ENCODE assay signal across 1 cellular context in the genomic region with DNA sequence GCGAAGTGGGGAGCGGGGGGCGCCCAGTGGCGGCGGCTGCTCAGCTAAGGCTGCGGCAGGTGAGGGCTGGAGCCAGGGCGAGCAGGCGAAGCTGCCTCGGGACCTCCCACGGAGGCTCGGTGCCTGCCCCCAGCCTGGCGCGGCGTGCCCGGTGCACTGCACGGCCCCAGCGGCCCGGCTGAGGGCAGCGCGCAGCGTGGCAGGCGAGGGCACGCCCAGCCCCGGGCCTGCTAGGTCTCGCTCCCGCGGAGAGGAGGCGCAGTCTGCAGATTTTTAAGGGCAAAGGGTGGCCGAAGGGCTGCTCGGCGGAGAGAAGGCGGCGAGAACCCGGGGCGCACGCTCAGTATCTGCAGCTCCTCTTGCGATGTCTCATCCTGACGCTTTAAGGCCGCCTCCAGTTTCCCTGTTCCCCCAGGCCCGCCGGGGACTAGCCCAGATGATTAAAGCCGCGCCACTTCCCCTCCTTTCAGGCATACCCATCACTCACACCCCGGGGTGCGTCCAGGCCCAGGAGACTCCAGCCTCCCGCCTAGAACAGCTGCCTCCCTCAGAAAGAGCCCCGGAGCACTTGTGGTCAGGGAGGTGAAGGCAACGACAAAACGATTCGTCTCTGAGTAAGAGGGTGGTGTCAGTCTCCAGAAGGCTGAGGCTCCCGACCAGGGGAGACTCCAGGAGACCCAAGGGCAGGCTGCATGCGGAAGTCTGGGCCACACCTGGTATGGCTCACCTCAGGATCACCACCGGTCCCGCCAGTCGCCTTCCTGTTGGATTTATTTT.
A peak's percentile ranks its signal among the peaks of the same experiment; 100 is the strongest.
TF ChIP-seq lines count a peak whose summit lies in the region.

A gene with protein sequence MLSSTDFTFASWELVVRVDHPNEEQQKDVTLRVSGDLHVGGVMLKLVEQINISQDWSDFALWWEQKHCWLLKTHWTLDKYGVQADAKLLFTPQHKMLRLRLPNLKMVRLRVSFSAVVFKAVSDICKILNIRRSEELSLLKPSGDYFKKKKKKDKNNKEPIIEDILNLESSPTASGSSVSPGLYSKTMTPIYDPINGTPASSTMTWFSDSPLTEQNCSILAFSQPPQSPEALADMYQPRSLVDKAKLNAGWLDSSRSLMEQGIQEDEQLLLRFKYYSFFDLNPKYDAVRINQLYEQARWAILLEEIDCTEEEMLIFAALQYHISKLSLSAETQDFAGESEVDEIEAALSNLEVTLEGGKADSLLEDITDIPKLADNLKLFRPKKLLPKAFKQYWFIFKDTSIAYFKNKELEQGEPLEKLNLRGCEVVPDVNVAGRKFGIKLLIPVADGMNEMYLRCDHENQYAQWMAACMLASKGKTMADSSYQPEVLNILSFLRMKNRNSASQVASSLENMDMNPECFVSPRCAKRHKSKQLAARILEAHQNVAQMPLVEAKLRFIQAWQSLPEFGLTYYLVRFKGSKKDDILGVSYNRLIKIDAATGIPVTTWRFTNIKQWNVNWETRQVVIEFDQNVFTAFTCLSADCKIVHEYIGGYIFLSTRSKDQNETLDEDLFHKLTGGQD (minus strand): TSS at position 158 of the 777 bp plus-strand sequence. CDS start 3,476 bp downstream, outside the sequence.

TF ChIP-seq in GM23338, 12 proteins besides CTCF, POLR2A, EP300 and RAD21 (continued from another document):
- TF ChIP-seq, protein P1, sequence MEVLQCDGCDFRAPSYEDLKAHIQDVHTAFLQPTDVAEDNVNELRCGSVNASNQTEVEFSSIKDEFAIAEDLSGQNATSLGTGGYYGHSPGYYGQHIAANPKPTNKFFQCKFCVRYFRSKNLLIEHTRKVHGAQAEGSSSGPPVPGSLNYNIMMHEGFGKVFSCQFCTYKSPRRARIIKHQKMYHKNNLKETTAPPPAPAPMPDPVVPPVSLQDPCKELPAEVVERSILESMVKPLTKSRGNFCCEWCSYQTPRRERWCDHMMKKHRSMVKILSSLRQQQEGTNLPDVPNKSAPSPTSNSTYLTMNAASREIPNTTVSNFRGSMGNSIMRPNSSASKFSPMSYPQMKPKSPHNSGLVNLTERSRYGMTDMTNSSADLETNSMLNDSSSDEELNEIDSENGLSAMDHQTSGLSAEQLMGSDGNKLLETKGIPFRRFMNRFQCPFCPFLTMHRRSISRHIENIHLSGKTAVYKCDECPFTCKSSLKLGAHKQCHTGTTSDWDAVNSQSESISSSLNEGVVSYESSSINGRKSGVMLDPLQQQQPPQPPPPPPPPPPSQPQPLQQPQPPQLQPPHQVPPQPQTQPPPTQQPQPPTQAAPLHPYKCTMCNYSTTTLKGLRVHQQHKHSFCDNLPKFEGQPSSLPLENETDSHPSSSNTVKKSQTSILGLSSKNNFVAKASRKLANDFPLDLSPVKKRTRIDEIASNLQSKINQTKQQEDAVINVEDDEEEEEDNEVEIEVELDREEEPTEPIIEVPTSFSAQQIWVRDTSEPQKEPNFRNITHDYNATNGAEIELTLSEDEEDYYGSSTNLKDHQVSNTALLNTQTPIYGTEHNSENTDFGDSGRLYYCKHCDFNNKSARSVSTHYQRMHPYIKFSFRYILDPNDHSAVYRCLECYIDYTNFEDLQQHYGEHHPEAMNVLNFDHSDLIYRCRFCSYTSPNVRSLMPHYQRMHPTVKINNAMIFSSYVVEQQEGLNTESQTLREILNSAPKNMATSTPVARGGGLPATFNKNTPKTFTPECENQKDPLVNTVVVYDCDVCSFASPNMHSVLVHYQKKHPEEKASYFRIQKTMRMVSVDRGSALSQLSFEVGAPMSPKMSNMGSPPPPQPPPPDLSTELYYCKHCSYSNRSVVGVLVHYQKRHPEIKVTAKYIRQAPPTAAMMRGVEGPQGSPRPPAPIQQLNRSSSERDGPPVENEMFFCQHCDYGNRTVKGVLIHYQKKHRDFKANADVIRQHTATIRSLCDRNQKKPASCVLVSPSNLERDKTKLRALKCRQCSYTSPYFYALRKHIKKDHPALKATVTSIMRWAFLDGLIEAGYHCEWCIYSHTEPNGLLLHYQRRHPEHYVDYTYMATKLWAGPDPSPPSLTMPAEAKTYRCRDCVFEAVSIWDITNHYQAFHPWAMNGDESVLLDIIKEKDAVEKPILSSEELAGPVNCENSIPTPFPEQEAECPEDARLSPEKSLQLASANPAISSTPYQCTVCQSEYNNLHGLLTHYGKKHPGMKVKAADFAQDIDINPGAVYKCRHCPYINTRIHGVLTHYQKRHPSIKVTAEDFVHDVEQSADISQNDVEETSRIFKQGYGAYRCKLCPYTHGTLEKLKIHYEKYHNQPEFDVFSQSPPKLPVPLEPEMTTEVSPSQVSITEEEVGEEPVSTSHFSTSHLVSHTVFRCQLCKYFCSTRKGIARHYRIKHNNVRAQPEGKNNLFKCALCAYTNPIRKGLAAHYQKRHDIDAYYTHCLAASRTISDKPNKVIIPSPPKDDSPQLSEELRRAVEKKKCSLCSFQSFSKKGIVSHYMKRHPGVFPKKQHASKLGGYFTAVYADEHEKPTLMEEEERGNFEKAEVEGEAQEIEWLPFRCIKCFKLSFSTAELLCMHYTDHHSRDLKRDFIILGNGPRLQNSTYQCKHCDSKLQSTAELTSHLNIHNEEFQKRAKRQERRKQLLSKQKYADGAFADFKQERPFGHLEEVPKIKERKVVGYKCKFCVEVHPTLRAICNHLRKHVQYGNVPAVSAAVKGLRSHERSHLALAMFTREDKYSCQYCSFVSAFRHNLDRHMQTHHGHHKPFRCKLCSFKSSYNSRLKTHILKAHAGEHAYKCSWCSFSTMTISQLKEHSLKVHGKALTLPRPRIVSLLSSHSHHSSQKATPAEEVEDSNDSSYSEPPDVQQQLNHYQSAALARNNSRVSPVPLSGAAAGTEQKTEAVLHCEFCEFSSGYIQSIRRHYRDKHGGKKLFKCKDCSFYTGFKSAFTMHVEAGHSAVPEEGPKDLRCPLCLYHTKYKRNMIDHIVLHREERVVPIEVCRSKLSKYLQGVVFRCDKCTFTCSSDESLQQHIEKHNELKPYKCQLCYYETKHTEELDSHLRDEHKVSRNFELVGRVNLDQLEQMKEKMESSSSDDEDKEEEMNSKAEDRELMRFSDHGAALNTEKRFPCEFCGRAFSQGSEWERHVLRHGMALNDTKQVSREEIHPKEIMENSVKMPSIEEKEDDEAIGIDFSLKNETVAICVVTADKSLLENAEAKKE (CRISPR knock-in tag; IDR thresholded peaks at IDR 0.05) = 0 out of 2 replicates have a peak, but pooled peaks have one; percentile 9
- TF ChIP-seq, protein P2, sequence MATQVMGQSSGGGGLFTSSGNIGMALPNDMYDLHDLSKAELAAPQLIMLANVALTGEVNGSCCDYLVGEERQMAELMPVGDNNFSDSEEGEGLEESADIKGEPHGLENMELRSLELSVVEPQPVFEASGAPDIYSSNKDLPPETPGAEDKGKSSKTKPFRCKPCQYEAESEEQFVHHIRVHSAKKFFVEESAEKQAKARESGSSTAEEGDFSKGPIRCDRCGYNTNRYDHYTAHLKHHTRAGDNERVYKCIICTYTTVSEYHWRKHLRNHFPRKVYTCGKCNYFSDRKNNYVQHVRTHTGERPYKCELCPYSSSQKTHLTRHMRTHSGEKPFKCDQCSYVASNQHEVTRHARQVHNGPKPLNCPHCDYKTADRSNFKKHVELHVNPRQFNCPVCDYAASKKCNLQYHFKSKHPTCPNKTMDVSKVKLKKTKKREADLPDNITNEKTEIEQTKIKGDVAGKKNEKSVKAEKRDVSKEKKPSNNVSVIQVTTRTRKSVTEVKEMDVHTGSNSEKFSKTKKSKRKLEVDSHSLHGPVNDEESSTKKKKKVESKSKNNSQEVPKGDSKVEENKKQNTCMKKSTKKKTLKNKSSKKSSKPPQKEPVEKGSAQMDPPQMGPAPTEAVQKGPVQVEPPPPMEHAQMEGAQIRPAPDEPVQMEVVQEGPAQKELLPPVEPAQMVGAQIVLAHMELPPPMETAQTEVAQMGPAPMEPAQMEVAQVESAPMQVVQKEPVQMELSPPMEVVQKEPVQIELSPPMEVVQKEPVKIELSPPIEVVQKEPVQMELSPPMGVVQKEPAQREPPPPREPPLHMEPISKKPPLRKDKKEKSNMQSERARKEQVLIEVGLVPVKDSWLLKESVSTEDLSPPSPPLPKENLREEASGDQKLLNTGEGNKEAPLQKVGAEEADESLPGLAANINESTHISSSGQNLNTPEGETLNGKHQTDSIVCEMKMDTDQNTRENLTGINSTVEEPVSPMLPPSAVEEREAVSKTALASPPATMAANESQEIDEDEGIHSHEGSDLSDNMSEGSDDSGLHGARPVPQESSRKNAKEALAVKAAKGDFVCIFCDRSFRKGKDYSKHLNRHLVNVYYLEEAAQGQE (IDR thresholded peaks at IDR 0.05; ENCODE audit: unreplicated experiment) = no peak
- TF ChIP-seq CREB1 (CRISPR knock-in tag; IDR thresholded peaks at IDR 0.05; ENCODE audit: low read depth) (no peak), NANOG (IDR thresholded peaks at IDR 0.05; ENCODE audit: borderline replicate concordance) (no peak), EZH2phosphoT487 (IDR thresholded peaks at IDR 0.05; ENCODE audit: unreplicated experiment) (no peak)
